Comparison of ENCODE assay signal across 8 cellular contexts in the genomic region with DNA sequence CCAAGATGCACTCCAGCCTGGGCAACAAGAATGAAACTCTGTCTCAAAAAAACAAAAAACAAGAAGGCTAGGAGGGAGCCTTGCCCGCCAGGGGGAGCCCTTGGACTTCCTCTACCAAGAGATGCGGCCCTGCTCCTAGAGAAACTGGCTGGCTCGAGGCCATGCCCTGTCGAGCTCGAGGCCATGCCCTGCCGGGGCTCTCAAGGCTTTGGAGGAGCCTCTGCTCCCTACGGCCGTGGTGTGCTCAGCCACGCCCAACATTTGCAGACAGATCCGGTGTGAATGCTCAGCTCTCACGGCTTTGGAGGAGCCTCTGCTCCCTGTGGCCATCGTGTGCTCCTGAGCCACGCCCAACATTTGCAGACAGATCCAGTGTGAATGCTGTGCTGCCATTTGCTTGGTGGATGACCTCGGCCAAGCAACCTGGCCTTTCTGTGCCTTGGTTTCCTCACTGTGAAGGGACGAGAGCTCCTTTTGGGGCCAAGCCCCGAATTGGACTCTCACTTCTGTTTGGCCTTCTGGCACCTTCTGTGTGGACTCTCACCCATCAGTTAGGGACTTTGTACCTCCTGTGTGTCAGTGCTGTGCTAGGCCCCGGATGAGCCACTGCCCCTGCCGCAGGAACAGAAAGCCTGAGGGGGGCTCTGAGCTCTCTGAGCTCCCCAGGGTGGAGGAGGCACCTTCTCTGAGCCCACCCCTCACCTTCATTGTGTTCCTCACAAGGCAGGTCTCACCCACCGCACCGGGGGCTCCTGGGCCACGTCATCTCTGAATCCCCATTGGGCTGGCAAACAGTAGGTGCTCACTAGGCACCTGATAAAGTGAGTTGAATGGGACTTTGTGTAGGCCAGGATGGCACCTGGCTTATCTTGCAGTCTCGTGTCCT. TPM values are rescaled to one million over a fixed set of nuclear protein-coding genes. Genes with fewer than 3 reads are reported as not detected.
DNase-seq lines count a peak whose midpoint lies in the region; ATAC-seq and TF ChIP-seq lines count a peak whose summit lies in the region.

No MANE protein-coding gene starts in this region.

- peak; percentile 80 for TF ChIP-seq CTCF in AG10803 (conservative IDR thresholded peaks at IDR 0.05; ENCODE audit: low read length)

- H3K4me3 ChIP-seq in AG10803 (ENCODE audit: low read length) (peak overlapping the region; percentile 30), H7 (ENCODE audit: insufficient read depth, low read depth, low read length) (no peak overlapping the region)

- DNase-seq in AG10803 (ENCODE audit: low read depth) (peak; percentile 91), H7 (peak; percentile 95), NCI-H446 (lab: John Stamatoyannopoulos, UW) (peak; percentile 81 to 95), cerebellar cortex (ENCODE audit: low spot score) (peak; percentile 93), kidney tubule cell (ENCODE audit: low spot score) (peak; percentile 90)
- peak; percentile 87 for DNase-seq in activated CD4-positive, alpha-beta T cell treated with anti-CD3 and anti-CD28 coated beads for 1 hour
- DNase-seq in stimulated activated CD4-positive, alpha-beta T cell treated with anti-CD3 and anti-CD28 coated beads, Interleukin-1b, Interleukin-23, amount 100 ng/mL, for 1 hour (ENCODE audit: low read depth in 2 of 2) = peak; percentile 87 to 96

- peaks cover 9% of the 10 kb centered on the region for H3K36me3 ChIP-seq in H7 (replicated peaks; ENCODE audit: control insufficient read depth, insufficient read depth, low read length)

- H3K27me3 ChIP-seq in H7 (ENCODE audit: control insufficient read depth, insufficient read depth, low read length) = no peaks in the 10 kb centered on the region

- ATAC-seq in HG02970 (IDR thresholded peaks at IDR 0.05; ENCODE audit: low FRiP score, unreplicated experiment) = no peak

RNA-seq across cellular contexts. Expression of gene C11orf24, which starts 14.1 kb away (rescaled TPM):
- 38.4 and 47.0 TPM in 2 replicates for total RNA-seq in H7 (2014; rRNA removed; shearing (Covaris generic))

RNA-seq across cellular contexts. Expression of gene KMT5B, which starts 44.6 kb away (rescaled TPM):
- 17.5 and 22.8 TPM in 2 replicates for total RNA-seq in H7 (2014; rRNA removed; shearing (Covaris generic))

RNA-seq across cellular contexts. Expression of gene LRP5, which starts 54.7 kb away (rescaled TPM):
- total RNA-seq in H7 (2014; rRNA removed; shearing (Covaris generic)) = 28.3 and 28.6 TPM in 2 replicates
